In genomic region chr10:132146941-132147915, GRCh38 we compare ENCODE assay signal across 17 cellular contexts.
"Had no signal": no experiment of that assay in that cellular context is flagged by ENCODE, and none has a peak within 500 bp of the region (broad histone marks: within the 10 kb centered on the region; RNA-seq: fewer than 3 reads in every experiment).

No MANE protein-coding gene starts in this region.

- H3K9me3 ChIP-seq: colonic mucosa, suprapubic skin had no signal

- ATAC-seq: activated CD4-positive, CD25-positive, alpha-beta regulatory T cell treated with anti-CD3 and anti-CD28 coated beads, Interleukin-2, amount 50 U/mL, for 24 hours; activated naive CD4-positive, alpha-beta T cell treated with anti-CD3 and anti-CD28 coated beads, Interleukin-2, amount 50 U/mL, for 72 hours; esophagus mucosa; stimulated activated naive CD8-positive, alpha-beta T cell treated with anti-CD3 and anti-CD28 coated beads, Interleukin-15, Interleukin-2, amounts not matched to agents 100 U/mL and 50 U/mL, for 24 hours had no signal

- H3K36me3 ChIP-seq: colonic mucosa, suprapubic skin had no signal

- H3K36me3 Mint-ChIP-seq: activated naive CD4-positive, alpha-beta T cell treated with anti-CD3 and anti-CD28 coated beads, Interleukin-2, amount 50 U/mL, for 72 hours; mesothelial cell of epicardium had no signal

- H3K4me1 ChIP-seq: colonic mucosa had no signal

- H3K27ac ChIP-seq: colonic mucosa, hepatocyte, skin epidermis, suprapubic skin had no signal

- H3K27ac Mint-ChIP-seq: activated T-helper 2 cell treated with anti-CD3 and anti-CD28 coated beads, Interferon-gamma antibody, Interleukin-2, Interleukin-4, amounts not matched to agents 10 μg/mL and 5 μg/mL and 100 μg/mL, durations not matched to agents 14 hours and 24 hours and 36 hours; mesothelial cell of epicardium had no signal

- H3K4me1 Mint-ChIP-seq: mesothelial cell of epicardium had no signal

- H3K27me3 ChIP-seq: hepatocyte, suprapubic skin had no signal

- DNase-seq: activated CD4-positive, alpha-beta T cell treated with anti-CD3 and anti-CD28 coated beads, Interleukin-2, amount 50 U/mL, for 48 hours; caudate nucleus; colonic mucosa; islet precursor cell; stimulated activated CD4-positive, alpha-beta T cell treated with anti-CD3 and anti-CD28 coated beads, Interleukin-4, amount 100 ng/mL, for 4 hours; stimulated activated CD8-positive, alpha-beta memory T cell treated with anti-CD3 and anti-CD28 coated beads, Interleukin-4, amount 100 ng/mL, for 48 hours; stimulated activated naive CD8-positive, alpha-beta T cell treated with anti-CD3 and anti-CD28 coated beads, Interleukin-15, Interleukin-2, amounts not matched to agents 100 U/mL and 50 U/mL, for 24 hours; trophoblast cell had no signal

- H3K9me3 Mint-ChIP-seq: activated naive CD4-positive, alpha-beta T cell treated with anti-CD3 and anti-CD28 coated beads, Interleukin-2, amount 50 U/mL, for 72 hours; activated T-helper 2 cell treated with anti-CD3 and anti-CD28 coated beads, Interferon-gamma antibody, Interleukin-2, Interleukin-4, amounts not matched to agents 10 μg/mL and 5 μg/mL and 100 μg/mL, durations not matched to agents 14 hours and 24 hours and 36 hours; mesothelial cell of epicardium; neural crest cell had no signal

- H3K4me3 Mint-ChIP-seq: mesothelial cell of epicardium, neural crest cell had no signal

- H3K4me3 ChIP-seq: colonic mucosa, hepatocyte, skin epidermis, suprapubic skin had no signal
